Comparison of ENCODE assay signal across 8 cellular contexts in the genomic region with DNA sequence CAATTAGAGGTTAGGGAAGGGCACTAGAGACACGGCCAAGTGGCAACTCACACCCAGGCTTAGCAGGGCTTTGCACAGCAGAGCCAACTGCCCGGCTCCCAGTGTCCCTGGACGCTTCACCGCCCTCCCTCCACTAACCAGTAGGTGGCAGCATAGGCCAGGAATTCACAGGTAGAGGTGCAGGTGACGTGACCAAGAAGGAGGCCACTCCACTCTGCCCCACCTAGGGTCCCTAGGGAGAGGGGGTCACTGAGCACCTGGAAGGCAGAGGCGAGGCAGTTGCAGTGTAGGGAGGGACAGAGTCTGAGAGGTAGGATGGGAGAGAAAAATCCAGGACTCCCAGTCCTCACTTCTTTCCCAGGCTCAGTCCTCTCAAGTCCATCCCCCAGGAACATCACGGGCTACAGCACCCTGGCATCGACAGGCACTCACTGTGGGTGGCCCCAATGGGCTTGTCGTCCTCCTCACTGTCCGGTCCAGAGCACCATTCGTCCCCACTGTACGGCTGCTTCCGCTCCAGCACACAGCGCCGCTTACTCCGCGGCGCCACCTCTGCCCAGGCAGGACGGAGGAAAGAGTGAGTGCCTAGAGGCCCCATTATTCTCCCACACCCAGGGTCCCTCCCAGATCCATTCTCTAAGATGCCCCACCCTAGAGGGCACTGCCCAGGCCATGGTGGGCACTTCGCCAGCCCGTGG. TPM values are rescaled to one million over a fixed set of nuclear protein-coding genes. Genes with fewer than 3 reads are reported as not detected.
DNase-seq lines count a peak whose midpoint lies in the region; ATAC-seq and TF ChIP-seq lines count a peak whose summit lies in the region.

No MANE protein-coding gene starts in this region.

- H3K27ac Mint-ChIP-seq in osteocyte (ENCODE audit: unreplicated experiment) = peak overlapping the region; percentile 92

- H3K27me3 ChIP-seq in RWPE2 (ENCODE audit: insufficient read depth, poor library complexity, severe bottlenecking) = no peaks in the 10 kb centered on the region
- H3K27me3 ChIP-seq in tibial artery = no peaks in the 10 kb centered on the region

- ATAC-seq in GM18861 (IDR thresholded peaks at IDR 0.05; ENCODE audit: unreplicated experiment) (peak; percentile 62), RWPE2 (ENCODE audit: low read depth) (peak; percentile 22; the same call in 2 of the 3 replicates)

- peak overlapping the region; percentile 60 for H3K4me3 Mint-ChIP-seq in osteocyte (ENCODE audit: unreplicated experiment)

- peak overlapping the region; percentile 100 for H3K27ac ChIP-seq in RWPE2 (ENCODE audit: poor library complexity, severe bottlenecking)
- peak overlapping the region; percentile 85 to 99 for H3K27ac ChIP-seq in tibial artery

- intact Hi-C loops in tibial artery (cut with DNase I; ENCODE audit: low total_unique reads) = no loop called here

- H3K36me3 ChIP-seq in RWPE2 (ENCODE audit: low read depth) (peaks cover 69% of the 10 kb centered on the region), tibial artery (peaks cover 29 to 63% (median 48%) of the 10 kb centered on the region in 3 donors)

- H3K27me3 Mint-ChIP-seq in osteocyte (ENCODE audit: unreplicated experiment) = no peaks in the 10 kb centered on the region

- no peaks in the 10 kb centered on the region for H3K9me3 Mint-ChIP-seq in osteocyte (ENCODE audit: unreplicated experiment)

- peaks cover 6% of the 10 kb centered on the region for H3K36me3 Mint-ChIP-seq in osteocyte (ENCODE audit: unreplicated experiment)

- DNase-seq in ACHN (peak; percentile 70), RWPE2 (ENCODE audit: low spot score) (peak; percentile 68), germinal center (ENCODE audit: low spot score) (peak; percentile 79), osteocyte (ENCODE audit: extremely low spot score, unreplicated experiment) (peak; percentile 94), tibial artery (peak; percentile 85 to 93)
- DNase-seq in Jurkat, Clone E6-1 (ENCODE audit: low read depth, low spot score) = peak; percentile 59
- DNase-seq in activated effector memory CD4-positive, alpha-beta T cell treated with anti-CD3 and anti-CD28 coated beads, Interleukin-2, amount 50 U/mL, for 16 hours = peak; percentile 94

- in situ Hi-C loops in ACHN (cut with HindIII; ENCODE audit: low pct_ligation_motif_present, low pct_unique_long_range_greater_than_20kb, low sequenced_read_pairs) = no loop called here

- no peaks in the 10 kb centered on the region for H3K9me3 ChIP-seq in RWPE2 (ENCODE audit: severe bottlenecking)
- H3K9me3 ChIP-seq in tibial artery = no peaks in the 10 kb centered on the region

- peak; percentile 86 for TF ChIP-seq CTCF in RWPE2 (IDR thresholded peaks at IDR 0.05; ENCODE audit: poor library complexity, severe bottlenecking)
- TF ChIP-seq CTCF in osteocyte (IDR thresholded peaks at IDR 0.05) = peak; percentile 92
- TF ChIP-seq CTCF in tibial artery (IDR thresholded peaks at IDR 0.05) = peak; percentile 87 to 98

- peaks cover 21% of the 10 kb centered on the region for H3K4me1 ChIP-seq in RWPE2 (ENCODE audit: insufficient read depth, poor library complexity, severe bottlenecking)
- peaks cover 3 to 75% (median 62%) of the 10 kb centered on the region in 4 donors for H3K4me1 ChIP-seq in tibial artery

- peaks cover 50% of the 10 kb centered on the region for H3K4me1 Mint-ChIP-seq in osteocyte (ENCODE audit: unreplicated experiment)

- H3K4me3 ChIP-seq in Jurkat, Clone E6-1 (ENCODE audit: low read length) = no peak overlapping the region
- no peak overlapping the region for H3K4me3 ChIP-seq in RWPE2 (ENCODE audit: severe bottlenecking)
- peak overlapping the region in 1 of 2 donors; percentile 1 for H3K4me3 ChIP-seq in tibial artery

RNA-seq across cellular contexts. Expression of a gene that starts 18.5 kb away (rescaled TPM):
- 9.8 TPM for polyA plus RNA-seq in Jurkat, Clone E6-1 (2012; ENCODE audit: insufficient read depth, insufficient read length)
- total RNA-seq in osteocyte = 115 and 122 TPM in 2 replicates

RNA-seq across cellular contexts. Expression of a gene that starts 23.5 kb away (rescaled TPM):
- polyA plus RNA-seq in Jurkat, Clone E6-1 (2012; ENCODE audit: insufficient read depth, insufficient read length) = not detected
- total RNA-seq in osteocyte = not detected in 2 replicates

RNA-seq across cellular contexts. Expression of a gene that starts 48.9 kb away (rescaled TPM):
- not detected for polyA plus RNA-seq in Jurkat, Clone E6-1 (2012; ENCODE audit: insufficient read depth, insufficient read length)
- total RNA-seq in osteocyte = 0.42 and 0.86 TPM in 2 replicates
